Comparison of ENCODE assay signal across 8 cellular contexts in the genomic region with DNA sequence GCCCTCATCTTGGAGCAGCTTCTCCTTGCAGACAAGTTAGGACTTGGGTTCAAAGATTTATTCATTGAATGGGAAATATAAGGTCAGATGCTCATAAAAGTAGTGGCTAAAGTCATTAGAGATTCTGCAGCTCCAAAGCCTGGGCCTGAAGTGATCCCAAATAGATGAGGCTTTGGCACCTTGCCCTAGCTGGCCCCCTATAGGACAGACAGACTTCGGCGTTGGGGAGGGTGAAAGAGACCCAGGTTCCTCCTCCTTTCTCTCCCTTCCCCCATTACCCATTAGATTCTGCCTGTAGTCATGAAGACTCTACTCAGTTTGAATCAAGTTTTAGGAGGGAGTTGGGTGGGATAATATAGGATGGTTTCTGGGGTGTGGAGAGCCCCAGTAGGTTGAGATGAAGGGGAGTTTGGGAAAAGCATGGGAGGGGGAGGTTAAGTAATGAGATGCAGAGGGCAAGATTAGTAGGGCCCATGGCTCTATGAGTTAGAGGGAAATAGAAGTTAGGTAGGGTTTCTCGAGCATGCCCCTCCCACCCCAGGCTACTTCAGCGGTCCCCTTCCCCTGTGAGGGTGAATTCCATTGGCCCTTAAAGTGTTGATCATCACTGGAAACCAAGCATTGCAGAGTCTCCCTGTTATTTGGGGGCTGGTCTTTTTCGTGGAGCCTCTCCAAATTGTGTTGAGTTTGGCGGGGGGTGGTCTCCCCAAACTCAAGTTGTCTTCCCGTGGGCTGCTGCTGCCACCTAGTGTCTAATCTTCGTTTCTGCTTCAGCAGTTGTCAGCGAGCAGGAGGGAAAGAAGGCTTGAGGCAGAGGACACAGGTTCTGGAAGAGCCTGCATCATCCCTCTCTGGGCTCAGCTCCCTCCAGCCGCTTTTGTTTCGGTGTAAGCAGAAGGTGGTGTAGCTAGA. TPM values are rescaled to one million over a fixed set of nuclear protein-coding genes. Genes with fewer than 3 reads are reported as not detected.
DNase-seq lines count a peak whose midpoint lies in the region; ATAC-seq and TF ChIP-seq lines count a peak whose summit lies in the region.

No MANE protein-coding gene starts in this region.

- peak; percentile 84 for TF ChIP-seq CTCF in GM12872 (IDR thresholded peaks at IDR 0.05; ENCODE audit: insufficient read depth, low read depth, low read length)
- peak; percentile 86 for TF ChIP-seq CTCF in thoracic aorta (IDR thresholded peaks at IDR 0.05)

- no peak overlapping the region for H3K4me3 ChIP-seq in thoracic aorta

- no peaks in the 10 kb centered on the region for H3K9me3 ChIP-seq in thoracic aorta

- ATAC-seq in activated CD4-positive, alpha-beta T cell treated with anti-CD3 and anti-CD28 coated beads for 36 hours = no peak
- ATAC-seq in thoracic aorta (ENCODE audit: insufficient number of reproducible peaks, low FRiP score, low read depth) = no peak
- ATAC-seq in HG03378 (IDR thresholded peaks at IDR 0.05; ENCODE audit: unreplicated experiment) = no peak

- no peaks in the 10 kb centered on the region for H3K27me3 Mint-ChIP-seq in activated CD4-positive, alpha-beta T cell treated with anti-CD3 and anti-CD28 coated beads for 36 hours

- POLR2A ChIA-PET in activated CD4-positive, alpha-beta T cell treated with anti-CD3 and anti-CD28 coated beads for 36 hours (lab: Charles Lee) = interaction anchor here (0.8 to 2.3 kb wide), 2 partner anchors 56 to 185 kb away, joined by 3 to 7 read pairs; no protein-coding TSS in a partner anchor

- H3K27ac Mint-ChIP-seq in activated CD4-positive, alpha-beta T cell treated with anti-CD3 and anti-CD28 coated beads for 36 hours = peak overlapping the region; percentile 58

- no peaks in the 10 kb centered on the region for H3K9me3 Mint-ChIP-seq in activated CD4-positive, alpha-beta T cell treated with anti-CD3 and anti-CD28 coated beads for 36 hours (ENCODE audit: low read depth)

- no peaks in the 10 kb centered on the region for H3K36me3 Mint-ChIP-seq in activated CD4-positive, alpha-beta T cell treated with anti-CD3 and anti-CD28 coated beads for 36 hours (ENCODE audit: low read depth)

- H3K27me3 ChIP-seq in thoracic aorta (replicated peaks; ENCODE audit: insufficient read depth) = no peaks in the 10 kb centered on the region

- DNase-seq in ACHN (peak; percentile 54), NCI-H2227 treated with DMSO at 0.1 percent for 48 hours (lab: John Stamatoyannopoulos, UW) (peak; percentile 61), dedifferentiated amniotic fluid mesenchymal stem cell (ENCODE audit: extremely low spot score) (peak; percentile 52), midbrain (lab: John Stamatoyannopoulos, UW) (peak; percentile 67), thoracic aorta (ENCODE audit: low spot score) (no peak)
- peak; percentile 79 for DNase-seq in activated CD4-positive, alpha-beta T cell treated with anti-CD3 and anti-CD28 coated beads for 36 hours

- H3K4me1 ChIP-seq in thoracic aorta (ENCODE audit: control insufficient read depth in 1 of 2, low read depth in 2 of 2) = peaks cover 8 to 27% of the 10 kb centered on the region in 2 donors

- in situ Hi-C loops in ACHN (cut with HindIII; ENCODE audit: low pct_ligation_motif_present, low pct_unique_long_range_greater_than_20kb, low sequenced_read_pairs) = no loop called here

- H3K4me3 Mint-ChIP-seq in activated CD4-positive, alpha-beta T cell treated with anti-CD3 and anti-CD28 coated beads for 36 hours = no peak overlapping the region

- no peak overlapping the region for H3K27ac ChIP-seq in thoracic aorta

- peaks cover 15% of the 10 kb centered on the region for H3K4me1 Mint-ChIP-seq in activated CD4-positive, alpha-beta T cell treated with anti-CD3 and anti-CD28 coated beads for 36 hours

- H3K36me3 ChIP-seq in thoracic aorta = no peaks in the 10 kb centered on the region

- intact Hi-C loops in activated CD4-positive, alpha-beta T cell treated with anti-CD3 and anti-CD28 coated beads for 36 hours (cut with DNase I, micrococcal nuclease) = loop anchor here (1.0 to 10.0 kb wide), 9 partner anchors 50 to 309 kb away; partner anchors contain the start of genes GPR3 (in 1 of the 2) and TMEM222 (in 1 of the 2)

- CTCF ChIA-PET in activated CD4-positive, alpha-beta T cell treated with anti-CD3 and anti-CD28 coated beads for 36 hours (lab: Charles Lee) = interaction anchor here (0.5 to 6.7 kb wide), 66 partner anchors 11 to 739 kb away, joined by 3 to 172 read pairs (median 4); partner anchors contain the start of genes IFI6 and XKR8

RNA-seq across cellular contexts. Expression of gene AHDC1, which starts 2.1 kb away (rescaled TPM):
- total RNA-seq in activated CD4-positive, alpha-beta T cell treated with anti-CD3 and anti-CD28 coated beads for 36 hours = 10 to 100 TPM; 10.3 to 12.1 TPM
- total RNA-seq in thoracic aorta = 10 to 100 TPM; 38.3 to 55.4 TPM

RNA-seq across cellular contexts. Expression of gene FGR, which starts 28.9 kb away (rescaled TPM):
- total RNA-seq in activated CD4-positive, alpha-beta T cell treated with anti-CD3 and anti-CD28 coated beads for 36 hours = under 1 TPM in 1 of 2 experiments, not detected in 1; 0.11 TPM
- 10 to 100 TPM; 17.0 to 21.5 TPM for total RNA-seq in thoracic aorta

Comparison
In these comparisons a context has a peak if more than half of its experiments do, and no peak if none do; other contexts are left out.
1. RNA of gene FGR, which starts 28.9 kb away (total RNA-seq): 17.0 to 21.5 TPM in thoracic aorta; 0.11 TPM in activated CD4-positive, alpha-beta T cell treated with anti-CD3 and anti-CD28 coated beads for 36 hours; every median in the first group is over 10 times any median in the second.